Comparison of ENCODE assay signal across 10 cellular contexts in the genomic region with DNA sequence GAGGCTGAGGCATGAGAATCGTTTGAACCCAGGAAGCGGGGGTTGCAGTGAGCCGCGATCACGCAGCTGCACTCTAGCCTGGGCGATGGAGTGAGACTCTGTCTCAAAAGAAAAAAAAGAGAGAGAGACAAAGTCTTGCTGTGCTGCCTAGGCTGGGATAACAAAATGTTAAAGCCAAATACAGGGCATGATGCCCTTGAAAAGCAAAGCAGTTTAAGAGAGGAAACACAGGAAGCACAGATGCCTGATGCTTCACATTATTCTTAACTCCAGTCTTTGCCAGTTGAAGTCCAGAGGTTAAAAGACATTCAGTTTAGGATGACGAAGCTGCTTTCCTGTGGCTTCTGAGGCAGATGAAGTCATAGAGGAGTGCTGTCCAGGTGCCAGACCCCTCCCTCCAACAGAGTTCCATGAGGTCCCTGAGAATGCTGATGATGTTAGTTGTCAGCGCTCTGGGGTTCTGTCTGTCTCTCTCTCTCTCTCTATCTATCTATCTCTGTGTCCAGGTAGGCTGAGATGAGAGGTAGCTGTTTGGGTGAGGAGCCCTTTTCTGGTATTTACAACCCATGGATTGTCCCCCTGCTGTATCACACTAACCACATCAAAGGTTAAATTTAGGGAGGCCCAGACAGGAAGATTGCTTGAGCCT. TPM values are rescaled to one million over a fixed set of nuclear protein-coding genes. Genes with fewer than 3 reads are reported as not detected.
DNase-seq lines count a peak whose midpoint lies in the region; ATAC-seq and TF ChIP-seq lines count a peak whose summit lies in the region.
"Had no signal": no experiment of that assay in that cellular context is flagged by ENCODE, and none has a peak within 500 bp of the region (broad histone marks: within the 10 kb centered on the region; RNA-seq: fewer than 3 reads in every experiment).

No MANE protein-coding gene starts in this region.

- H3K9me3 ChIP-seq in AG04450 (ENCODE audit: control insufficient read depth, insufficient read depth, low read length) (no peaks in the 10 kb centered on the region; the same call in 1 of the 2 replicates), SU-DHL-6 (ENCODE audit: insufficient read depth, low read length) (no peaks in the 10 kb centered on the region)

- ATAC-seq in HG03469 (IDR thresholded peaks at IDR 0.05; ENCODE audit: unreplicated experiment) = no peak
- no peak for ATAC-seq in HG03342 (IDR thresholded peaks at IDR 0.05; ENCODE audit: unreplicated experiment)
- no peak for ATAC-seq in HG03135 (IDR thresholded peaks at IDR 0.05; ENCODE audit: unreplicated experiment)

- H2AFZ ChIP-seq in SU-DHL-6 (ENCODE audit: low read depth, low read length, severe bottlenecking) = peak overlapping the region; percentile 78

- peak overlapping the region; percentile 12; the same call in 1 of the 2 replicates for H3K9ac ChIP-seq in SU-DHL-6 (ENCODE audit: low read length)

- H3K27ac ChIP-seq in AG04450 (ENCODE audit: low read depth, low read length) (peak overlapping the region; percentile 92), SU-DHL-6 (ENCODE audit: low read depth, low read length) (no peak overlapping the region)

- POLR2A ChIA-PET in AG04450 (lab: Yijun Ruan, JAX) = interaction anchor here (0.7 to 3.4 kb wide), 5 partner anchors 10 to 26 kb away, joined by 3 to 35 read pairs (median 6); no protein-coding TSS in a partner anchor

- CTCF ChIA-PET in AG04450 (lab: Charles Lee) = interaction anchor here (0.8 to 8.7 kb wide), 7 partner anchors 10 to 268 kb away, joined by 3 to 217 read pairs (median 28); a partner anchor contains a TSS

- DNase-seq in AG04450 (ENCODE audit: low read depth, low spot score) (peak; percentile 87), HCEC 1CT (peak; percentile 92), iPS-NIHi7 (ENCODE audit: extremely low spot score) (peak; percentile 4), NCI-H1092 (lab: John Stamatoyannopoulos, UW) (no peak)
- DNase-seq: NCI-H1048 had no signal

- H3K4me3 ChIP-seq in AG04450 (ENCODE audit: low read depth, low read length) (peak overlapping the region; percentile 5; the same call in 1 of the 2 replicates), SU-DHL-6 (ENCODE audit: insufficient read depth, low read length, poor library complexity, severe bottlenecking) (no peak overlapping the region)

- no peaks in the 10 kb centered on the region for H3K27me3 ChIP-seq in AG04450 (ENCODE audit: control insufficient read depth, insufficient read depth, low read length)
- H3K27me3 ChIP-seq in SU-DHL-6 (ENCODE audit: low read length) = no peaks in the 10 kb centered on the region

- H3K79me2 ChIP-seq in SU-DHL-6 (ENCODE audit: insufficient read depth, low read length) = peaks cover 1% of the 10 kb centered on the region; the same call in 1 of the 2 replicates

- H3K9me2 ChIP-seq in SU-DHL-6 (replicated peaks; ENCODE audit: insufficient read depth, low read length) = no peaks in the 10 kb centered on the region

- no peaks in the 10 kb centered on the region for H3K36me3 ChIP-seq in SU-DHL-6 (ENCODE audit: low read length)

- TF ChIP-seq CTCF in AG04450 (IDR thresholded peaks at IDR 0.05; ENCODE audit: low read depth, low read length) (no peak), SU-DHL-6 (IDR thresholded peaks at IDR 0.05; ENCODE audit: insufficient read depth, low read length, poor library complexity, severe bottlenecking) (no peak)

- peak overlapping the region; percentile 33 for H3K4me2 ChIP-seq in SU-DHL-6 (ENCODE audit: low read depth, low read length, poor library complexity, severe bottlenecking)

- no peaks in the 10 kb centered on the region for H4K20me1 ChIP-seq in SU-DHL-6 (ENCODE audit: low read depth, low read length)

- H3F3A ChIP-seq in SU-DHL-6 (ENCODE audit: insufficient read depth) = peaks cover 13% of the 10 kb centered on the region; the same call in 1 of the 2 replicates

RNA-seq across cellular contexts. Expression of a gene that starts 4.9 kb away (rescaled TPM):
- polyA plus RNA-seq in AG04450 (2011; rRNA removed) = 71.8 and 78.1 TPM in 2 replicates
- 17.4 and 20.0 TPM in 2 replicates for polyA minus RNA-seq in AG04450 (2011; rRNA and poly(A)+ RNA removed)

RNA-seq across cellular contexts. Expression of a gene that starts 9.6 kb away (rescaled TPM):
- polyA plus RNA-seq in AG04450 (2011; rRNA removed) = 7.5 and 7.7 TPM in 2 replicates
- 6.8 and 9.1 TPM in 2 replicates for polyA minus RNA-seq in AG04450 (2011; rRNA and poly(A)+ RNA removed)
- polyA plus RNA-seq: neural cell had no signal

RNA-seq across cellular contexts. Expression of a gene that starts 11.6 kb away (rescaled TPM):
- 365 and 448 TPM in 2 replicates for polyA plus RNA-seq in AG04450 (2011; rRNA removed)
- 257 and 350 TPM in 2 replicates for polyA minus RNA-seq in AG04450 (2011; rRNA and poly(A)+ RNA removed)

RNA-seq across cellular contexts. Expression of a gene that starts 46.7 kb away (rescaled TPM):
- 87.8 and 125 TPM in 2 replicates for polyA plus RNA-seq in AG04450 (2011; rRNA removed)
- polyA minus RNA-seq in AG04450 (2011; rRNA and poly(A)+ RNA removed) = 128 and 185 TPM in 2 replicates

RNA-seq across cellular contexts. Expression of a gene that starts 58.2 kb away (rescaled TPM):
- polyA plus RNA-seq in AG04450 (2011; rRNA removed) = 0.06 and 0.19 TPM in 2 replicates
- 0.23 TPM in 1 of 2 replicates, not detected in the other for polyA minus RNA-seq in AG04450 (2011; rRNA and poly(A)+ RNA removed)
